In genomic region chr17:69450857-69451410, GRCh38 we compare ENCODE assay signal across 14 cellular contexts. TPM values are rescaled to one million over a fixed set of nuclear protein-coding genes. Genes with fewer than 3 reads are reported as not detected.
A peak's percentile ranks its signal among the peaks of the same experiment; 100 is the strongest.
DNase-seq lines count a peak whose midpoint lies in the region; ATAC-seq and TF ChIP-seq lines count a peak whose summit lies in the region.
"Had no signal": no experiment of that assay in that cellular context is flagged by ENCODE, and none has a peak within 500 bp of the region (broad histone marks: within the 10 kb centered on the region; RNA-seq: fewer than 3 reads in every experiment).

No MANE protein-coding gene starts in this region.

- no peak overlapping the region for H2AFZ ChIP-seq in osteoblast (ENCODE audit: low read length)

- no peaks in the 10 kb centered on the region for H3K9me3 Mint-ChIP-seq in neural crest cell
- H3K9me3 Mint-ChIP-seq in activated T-helper 2 cell treated with anti-CD3 and anti-CD28 coated beads, Interferon-gamma antibody, Interleukin-2, Interleukin-4, amounts not matched to agents 10 μg/mL and 5 μg/mL and 100 μg/mL, durations not matched to agents 14 hours and 24 hours and 36 hours: no peaks in the 10 kb centered on the region
- H3K9me3 Mint-ChIP-seq: activated CD4-positive, alpha-beta T cell treated with anti-CD3 and anti-CD28 coated beads, Interleukin-2, amount 10 ng/mL, durations not matched to agents 24 days and 14 days had no signal

- no peaks in the 10 kb centered on the region for H3K79me2 ChIP-seq in osteoblast (ENCODE audit: insufficient read depth, low read length)

- H3K4me1 Mint-ChIP-seq in neural crest cell: peaks cover 40% of the 10 kb centered on the region
- H3K4me1 Mint-ChIP-seq in activated T-helper 2 cell treated with anti-CD3 and anti-CD28 coated beads, Interferon-gamma antibody, Interleukin-2, Interleukin-4, amounts not matched to agents 10 μg/mL and 5 μg/mL and 100 μg/mL, durations not matched to agents 14 hours and 24 hours and 36 hours (ENCODE audit: low read depth): peaks cover 5% of the 10 kb centered on the region

- H3K27me3 Mint-ChIP-seq in neural crest cell (ENCODE audit: low read depth): no peaks in the 10 kb centered on the region
- no peaks in the 10 kb centered on the region for H3K27me3 Mint-ChIP-seq in activated T-helper 2 cell treated with anti-CD3 and anti-CD28 coated beads, Interferon-gamma antibody, Interleukin-2, Interleukin-4, amounts not matched to agents 10 μg/mL and 5 μg/mL and 100 μg/mL, durations not matched to agents 14 hours and 24 hours and 36 hours (ENCODE audit: low read depth)
- H3K27me3 Mint-ChIP-seq: activated CD4-positive, alpha-beta T cell treated with anti-CD3 and anti-CD28 coated beads, Interleukin-2, amount 10 ng/mL, durations not matched to agents 24 days and 14 days had no signal

- peak; percentile 27 for ATAC-seq in GM19035 (IDR thresholded peaks at IDR 0.05; ENCODE audit: unreplicated experiment)
- ATAC-seq in HG03095 (IDR thresholded peaks at IDR 0.05; ENCODE audit: unreplicated experiment): peak; percentile 31

- H3K27ac ChIP-seq in osteoblast (ENCODE audit: low read depth, low read length): no peak overlapping the region

- no peaks in the 10 kb centered on the region for H3K36me3 ChIP-seq in osteoblast (ENCODE audit: insufficient read depth, low read length)
- H3K36me3 ChIP-seq: BE2C had no signal

- no peak overlapping the region for H3K4me3 Mint-ChIP-seq in neural crest cell
- no peak overlapping the region for H3K4me3 Mint-ChIP-seq in activated T-helper 2 cell treated with anti-CD3 and anti-CD28 coated beads, Interferon-gamma antibody, Interleukin-2, Interleukin-4, amounts not matched to agents 10 μg/mL and 5 μg/mL and 100 μg/mL, durations not matched to agents 14 hours and 24 hours and 36 hours (ENCODE audit: low read depth)
- H3K4me3 Mint-ChIP-seq: activated CD4-positive, alpha-beta T cell treated with anti-CD3 and anti-CD28 coated beads, Interleukin-2, amount 10 ng/mL, durations not matched to agents 24 days and 14 days had no signal

- TF ChIP-seq CTCF in choroid plexus epithelial cell (conservative IDR thresholded peaks at IDR 0.05; ENCODE audit: low read depth, low read length) (no peak), neural crest cell (conservative IDR thresholded peaks at IDR 0.05) (no peak), osteoblast (IDR thresholded peaks at IDR 0.05; ENCODE audit: extremely low read depth, low read depth, low read length) (no peak)

- no peaks in the 10 kb centered on the region for H3K9me3 ChIP-seq in osteoblast (ENCODE audit: low read depth, low read length)
- H3K9me3 ChIP-seq: BE2C had no signal

- H3K4me1 ChIP-seq in osteoblast (ENCODE audit: insufficient read depth, low read length): no peaks in the 10 kb centered on the region

- H3K4me3 ChIP-seq in choroid plexus epithelial cell (ENCODE audit: low read depth, low read length) (no peak overlapping the region), osteoblast (ENCODE audit: insufficient read depth, low read length) (no peak overlapping the region)

- H3K27me3 ChIP-seq in osteoblast (ENCODE audit: insufficient read depth, low read length): no peaks in the 10 kb centered on the region
- H3K27me3 ChIP-seq: BE2C had no signal

- no peak overlapping the region for H3K4me2 ChIP-seq in osteoblast (ENCODE audit: insufficient read depth, low read length)

- peak; percentile 36 for DNase-seq in choroid plexus epithelial cell (ENCODE audit: low read depth)
- DNase-seq in neural crest cell (ENCODE audit: low read depth, low spot score): no peak
- no peak for DNase-seq in activated T-helper 2 cell treated with anti-CD3 and anti-CD28 coated beads, Interferon-gamma antibody, Interleukin-2, Interleukin-4, amounts not matched to agents 10 μg/mL and 5 μg/mL and 100 μg/mL, durations not matched to agents 14 hours and 24 hours and 36 hours (ENCODE audit: low spot score)
- DNase-seq in DMS 273 (lab: John Stamatoyannopoulos, UW; ENCODE audit: unreplicated experiment): no peak
- no peak for DNase-seq in osteoblast (ENCODE audit: insufficient read length, low spot score, missing footprints)
- DNase-seq in NCI-H2029 treated with DMSO at 0.1 percent for 48 hours (lab: John Stamatoyannopoulos, UW): no peak
- DNase-seq: activated CD4-positive, alpha-beta T cell treated with anti-CD3 and anti-CD28 coated beads, Interleukin-2, amount 10 ng/mL, durations not matched to agents 24 days and 14 days; BE2C; EL; IMR-90; NCI-H1436; retina had no signal

- peak overlapping the region; percentile 30 for H3K27ac Mint-ChIP-seq in neural crest cell (ENCODE audit: unreplicated experiment)
- H3K27ac Mint-ChIP-seq in activated T-helper 2 cell treated with anti-CD3 and anti-CD28 coated beads, Interferon-gamma antibody, Interleukin-2, Interleukin-4, amounts not matched to agents 10 μg/mL and 5 μg/mL and 100 μg/mL, durations not matched to agents 14 hours and 24 hours and 36 hours: no peak overlapping the region
- H3K27ac Mint-ChIP-seq: activated CD4-positive, alpha-beta T cell treated with anti-CD3 and anti-CD28 coated beads, Interleukin-2, amount 10 ng/mL, durations not matched to agents 24 days and 14 days had no signal

- intact Hi-C loops in activated T-helper 2 cell treated with anti-CD3 and anti-CD28 coated beads, Interferon-gamma antibody, Interleukin-2, Interleukin-4, amounts not matched to agents 10 μg/mL and 5 μg/mL and 100 μg/mL, durations not matched to agents 14 hours and 24 hours and 36 hours (cut with micrococcal nuclease): no loop called here

- H4K20me1 ChIP-seq in osteoblast (ENCODE audit: insufficient read depth, low read length): no peaks in the 10 kb centered on the region

- H3K36me3 Mint-ChIP-seq in neural crest cell (ENCODE audit: low read depth): peaks cover 6% of the 10 kb centered on the region
- no peaks in the 10 kb centered on the region for H3K36me3 Mint-ChIP-seq in activated T-helper 2 cell treated with anti-CD3 and anti-CD28 coated beads, Interferon-gamma antibody, Interleukin-2, Interleukin-4, amounts not matched to agents 10 μg/mL and 5 μg/mL and 100 μg/mL, durations not matched to agents 14 hours and 24 hours and 36 hours (ENCODE audit: low read depth)

RNA-seq across cellular contexts. Expression of gene MAP2K6, which starts 36.4 kb away (rescaled TPM):
- 45.4 and 48.4 TPM in 2 replicates for total RNA-seq in neural crest cell
- 3.1 and 3.6 TPM in 2 replicates for total RNA-seq in activated T-helper 2 cell treated with anti-CD3 and anti-CD28 coated beads, Interferon-gamma antibody, Interleukin-2, Interleukin-4, amounts not matched to agents 10 μg/mL and 5 μg/mL and 100 μg/mL, durations not matched to agents 14 hours and 24 hours and 36 hours
- 1.5 and 2.5 TPM in 2 replicates for total RNA-seq in osteoblast

Comparison
In these comparisons a context has a peak if more than half of its experiments do, and no peak if none do; other contexts are left out.
1. RNA of gene MAP2K6, which starts 36.4 kb away (total RNA-seq): 45.4 to 48.4 TPM in neural crest cell; 3.1 to 3.6 TPM in activated T-helper 2 cell treated with anti-CD3 and anti-CD28 coated beads, Interferon-gamma antibody, Interleukin-2, Interleukin-4, amounts not matched to agents 10 μg/mL and 5 μg/mL and 100 μg/mL, durations not matched to agents 14 hours and 24 hours and 36 hours and 1.5 to 2.5 TPM in osteoblast; every median in the first group is over 10 times any median in the second.